Comparison of ENCODE assay signal across 9 cellular contexts in the genomic region with DNA sequence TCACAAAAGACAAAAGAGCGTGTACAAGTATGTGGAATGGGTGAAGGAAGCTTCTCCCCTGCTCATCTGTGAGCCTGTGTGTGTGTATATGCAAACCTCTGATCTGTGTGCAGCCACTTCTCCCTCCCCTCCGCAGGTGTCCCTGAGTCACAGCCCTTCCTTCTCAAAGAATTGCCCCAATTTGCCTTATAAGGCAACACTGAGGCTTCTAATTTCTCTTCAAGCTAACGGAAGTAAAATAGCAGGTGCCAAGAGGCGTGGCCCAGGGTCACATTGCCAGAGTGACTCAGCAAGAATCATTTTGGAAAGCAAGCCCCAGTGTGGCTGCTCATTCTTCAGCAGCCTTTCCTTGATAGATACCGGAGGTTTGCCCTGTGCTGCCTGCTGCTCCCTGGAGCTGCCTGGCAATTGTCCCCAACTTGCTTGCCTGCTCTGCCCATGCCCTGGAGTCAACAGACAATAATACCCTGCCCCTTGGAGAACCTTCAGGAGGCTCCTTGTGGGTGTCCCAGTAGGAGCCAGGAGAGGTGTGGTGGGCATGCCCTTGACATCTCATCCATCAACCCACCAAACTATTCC. TPM values are rescaled to one million over a fixed set of nuclear protein-coding genes. Genes with fewer than 3 reads are reported as not detected.
DNase-seq lines count a peak whose midpoint lies in the region; ATAC-seq and TF ChIP-seq lines count a peak whose summit lies in the region.
"Had no signal": no experiment of that assay in that cellular context is flagged by ENCODE, and none has a peak within 500 bp of the region (broad histone marks: within the 10 kb centered on the region; RNA-seq: fewer than 3 reads in every experiment).

No MANE protein-coding gene starts in this region.

- intact Hi-C loops in Caco-2 (cut with micrococcal nuclease; ENCODE audit: unreplicated experiment) (loop anchor here (5.0 kb wide), 2 partner anchors 66 to 441 kb away; a partner anchor contains a TSS), OCI-LY7 (cut with micrococcal nuclease; ENCODE audit: unreplicated experiment) (loop anchor here (1.0 to 10.0 kb wide), 5 partner anchors 69 to 544 kb away; a partner anchor contains a TSS)

- H3K4me1 Mint-ChIP-seq in Caco-2 (ENCODE audit: low read depth, unreplicated experiment), result no peaks in the 10 kb centered on the region

- H3K27ac ChIP-seq in OCI-LY7 (ENCODE audit: low read depth, low read length, poor library complexity, severe bottlenecking), result peak overlapping the region; percentile 93

- DNase-seq in Caco-2 (peak; percentile 11 to 43), HPDE6-E6E7 (ENCODE audit: extremely low spot score) (peak; percentile 58), OCI-LY7 (ENCODE audit: low spot score) (peak; percentile 98), germinal center (ENCODE audit: low spot score) (peak; percentile 87), ecto neural progenitor cell (ENCODE audit: low spot score) (no peak)
- DNase-seq in activated T-cell treated with anti-CD3 and anti-CD28 coated beads, Interleukin-2, amount 50 U/mL, for 1 hour, result peak; percentile 78

- H3K9me2 ChIP-seq in OCI-LY7 (ENCODE audit: insufficient read depth, low read length), result no peaks in the 10 kb centered on the region

- TF ChIP-seq CTCF in Caco-2 (IDR thresholded peaks at IDR 0.05; ENCODE audit: insufficient read depth in 1 of 2, low read depth in 1 of 2, low read length in 1 of 2, severe bottlenecking in 1 of 2, unreplicated experiment in 1 of 2), result no peak
- no peak for TF ChIP-seq CTCF in OCI-LY7 (conservative IDR thresholded peaks at IDR 0.05; ENCODE audit: low read length)

- CTCF ChIA-PET in Caco-2 (lab: Charles Lee) (interaction anchor here (0.8 to 2.1 kb wide), 2 partner anchors 17 to 157 kb away, joined by 3 to 8 read pairs; no protein-coding TSS in a partner anchor), OCI-LY7 (lab: Charles Lee; ENCODE audit: unreplicated experiment) (interaction anchor here (0.6 to 2.2 kb wide), 17 partner anchors 10 to 443 kb away, joined by 3 to 11 read pairs (median 3); a partner anchor contains a TSS)

- ATAC-seq in GM21381 (IDR thresholded peaks at IDR 0.05; ENCODE audit: unreplicated experiment), result peak; percentile 96

- H3K4me1 ChIP-seq in Caco-2 (no peaks in the 10 kb centered on the region), OCI-LY7 (ENCODE audit: insufficient read depth, low read length, poor library complexity, severe bottlenecking) (peaks cover 36% of the 10 kb centered on the region), skeletal muscle satellite cell (ENCODE audit: control insufficient read depth, insufficient read depth, low read length) (peaks cover 11% of the 10 kb centered on the region)

- H2AFZ ChIP-seq in OCI-LY7 (ENCODE audit: low read length), result peak overlapping the region; percentile 74

- H3K79me2 ChIP-seq in OCI-LY7 (ENCODE audit: insufficient read depth, low read depth, low read length), result no peaks in the 10 kb centered on the region

- H3K36me3 ChIP-seq in Caco-2 (ENCODE audit: control insufficient read depth, insufficient read depth, low read length), result no peaks in the 10 kb centered on the region
- H3K36me3 ChIP-seq in OCI-LY7 (ENCODE audit: insufficient read depth, low read length), result peaks cover 10% of the 10 kb centered on the region; the same call in 1 of the 2 replicates
- H3K36me3 ChIP-seq in skeletal muscle satellite cell (ENCODE audit: insufficient read depth, low read length), result no peaks in the 10 kb centered on the region

- H3K9me3 Mint-ChIP-seq in Caco-2 (ENCODE audit: unreplicated experiment), result no peaks in the 10 kb centered on the region

- no peak overlapping the region for H3K9ac ChIP-seq in skeletal muscle satellite cell (ENCODE audit: low read depth, low read length)

- no peaks in the 10 kb centered on the region; the same call in 1 of the 2 replicates for H3K9me3 ChIP-seq in Caco-2
- peaks cover 36% of the 10 kb centered on the region for H3K9me3 ChIP-seq in OCI-LY7 (ENCODE audit: low read length)
- H3K9me3 ChIP-seq in skeletal muscle satellite cell (replicated peaks; ENCODE audit: low read length), result no peaks in the 10 kb centered on the region

- no peaks in the 10 kb centered on the region for H3K27me3 Mint-ChIP-seq in Caco-2 (ENCODE audit: insufficient read depth, unreplicated experiment)

- no peaks in the 10 kb centered on the region for H4K20me1 ChIP-seq in OCI-LY7 (ENCODE audit: insufficient read depth, low read length)

- no peak overlapping the region for H3K4me3 Mint-ChIP-seq in Caco-2 (ENCODE audit: unreplicated experiment)

- H3K36me3 Mint-ChIP-seq in Caco-2 (ENCODE audit: insufficient read depth, unreplicated experiment), result no peaks in the 10 kb centered on the region

- H3K27ac Mint-ChIP-seq in Caco-2 (ENCODE audit: unreplicated experiment), result no peak overlapping the region

- H3K27me3 ChIP-seq in Caco-2 (replicated peaks; ENCODE audit: control insufficient read depth, insufficient read depth, low read length), result no peaks in the 10 kb centered on the region
- H3K27me3 ChIP-seq in skeletal muscle satellite cell (ENCODE audit: control insufficient read depth, insufficient read depth, low read length), result peaks cover 4% of the 10 kb centered on the region

- POLR2A ChIA-PET in Caco-2 (lab: Charles Lee), result no interaction called here
- POLR2A ChIA-PET in OCI-LY7 (lab: Charles Lee), result interaction anchor here (0.5 to 2.7 kb wide), 33 partner anchors 10 to 933 kb away, joined by 3 to 20 read pairs (median 6); a partner anchor contains a TSS

- H3K4me3 ChIP-seq in Caco-2 (ENCODE audit: low read depth, low read length) (no peak overlapping the region), OCI-LY7 (ENCODE audit: low read depth, low read length, poor library complexity, severe bottlenecking) (peak overlapping the region; percentile 47), skeletal muscle satellite cell (ENCODE audit: low read length) (no peak overlapping the region)

- BruUV-seq in Caco-2 (replicated peaks; lab: Mats Ljungman, UMichigan), result no TSS peak
- no TSS peak for BruUV-seq in OCI-LY7 (replicated peaks; lab: Mats Ljungman, UMichigan)

- H3K4me2 ChIP-seq in OCI-LY7 (ENCODE audit: low read length), result peak overlapping the region; percentile 79
- peak overlapping the region; percentile 46 for H3K4me2 ChIP-seq in skeletal muscle satellite cell (ENCODE audit: low read length)

RNA-seq across cellular contexts. Expression of a gene that starts 37.3 kb away (rescaled TPM):
- total RNA-seq in Caco-2 (2022), result not detected in 2 replicates
- not detected in 2 replicates for total RNA-seq in OCI-LY7 (2014; rRNA removed; shearing (Covaris generic))
- not detected in 2 replicates for total RNA-seq in OCI-LY7 (2022)
- not detected in 2 replicates for total RNA-seq in skeletal muscle satellite cell (2012; rRNA removed)
- total RNA-seq: activated CD8-positive, alpha-beta memory T cell treated with anti-CD3 and anti-CD28 coated beads for 36 hours had no signal

RNA-seq across cellular contexts. Expression of a gene that starts 44.2 kb away (rescaled TPM):
- total RNA-seq in Caco-2 (2022) (not detected in 2 replicates), OCI-LY7 (2022) (not detected in 2 replicates)
- total RNA-seq in OCI-LY7 (2014; rRNA removed; shearing (Covaris generic)), result not detected in 2 replicates
- not detected in 2 replicates for total RNA-seq in skeletal muscle satellite cell (2012; rRNA removed)
- total RNA-seq: activated CD8-positive, alpha-beta memory T cell treated with anti-CD3 and anti-CD28 coated beads for 36 hours had no signal
